Comparison of ENCODE assay signal across 12 cellular contexts in genomic region chr20:4512891-4513550, GRCh38.
DNase-seq lines count a peak whose midpoint lies in the region; ATAC-seq and TF ChIP-seq lines count a peak whose summit lies in the region.
"Had no signal": no experiment of that assay in that cellular context is flagged by ENCODE, and none has a peak within 500 bp of the region (broad histone marks: within the 10 kb centered on the region; RNA-seq: fewer than 3 reads in every experiment).

No MANE protein-coding gene starts in this region.

- no peaks in the 10 kb centered on the region for H3K79me2 ChIP-seq in smooth muscle cell (ENCODE audit: low read depth)

- no peaks in the 10 kb centered on the region for H3K9me3 ChIP-seq in smooth muscle cell (replicated peaks; ENCODE audit: low read depth)

- H4K20me1 ChIP-seq in smooth muscle cell (ENCODE audit: low read depth) = no peaks in the 10 kb centered on the region

- peaks cover 49% of the 10 kb centered on the region for H3K27me3 Mint-ChIP-seq in activated naive CD8-positive, alpha-beta T cell treated with anti-CD3 and anti-CD28 coated beads for 36 hours

- H3K27ac Mint-ChIP-seq in activated naive CD8-positive, alpha-beta T cell treated with anti-CD3 and anti-CD28 coated beads for 36 hours = no peak overlapping the region
- H3K27ac Mint-ChIP-seq: activated CD8-positive, alpha-beta memory T cell treated with anti-CD3 and anti-CD28 coated beads, Interleukin-2, amount 10 ng/mL, durations not matched to agents 7 days and 5 days; naive thymus-derived CD4-positive, alpha-beta T cell had no signal

- WGBS in smooth muscle cell (ENCODE audit: low lambda C conversion rate) = 41% methylated on average over 3 of the region's 3 CpGs

- peaks cover 2% of the 10 kb centered on the region for H3K4me1 ChIP-seq in smooth muscle cell (ENCODE audit: low read depth)

- H3K4me3 ChIP-seq in HFF-Myc (replicated peaks; ENCODE audit: low read depth, low read length) (no peak overlapping the region), fibroblast of the aortic adventitia (ENCODE audit: low read depth, low read length) (no peak overlapping the region), smooth muscle cell (no peak overlapping the region)
- H3K4me3 ChIP-seq: cardiac muscle cell had no signal

- H3F3A ChIP-seq in smooth muscle cell (ENCODE audit: low read depth) = no peaks in the 10 kb centered on the region

- peak overlapping the region; percentile 13 for H3K27ac ChIP-seq in smooth muscle cell (ENCODE audit: low read depth)
- H3K27ac ChIP-seq: cardiac muscle cell had no signal

- no peak overlapping the region for H3K4me2 ChIP-seq in smooth muscle cell

- TF ChIP-seq CTCF in HFF-Myc (IDR thresholded peaks at IDR 0.05; ENCODE audit: low read depth, low read length, missing control alignments) (no peak), fibroblast of the aortic adventitia (IDR thresholded peaks at IDR 0.05; ENCODE audit: insufficient read depth, low read length) (no peak), smooth muscle cell (IDR thresholded peaks at IDR 0.05; ENCODE audit: borderline replicate concordance, insufficient read depth, poor library complexity, severe bottlenecking) (no peak)

- peaks cover 3% of the 10 kb centered on the region for H3K4me1 Mint-ChIP-seq in activated naive CD8-positive, alpha-beta T cell treated with anti-CD3 and anti-CD28 coated beads for 36 hours
- H3K4me1 Mint-ChIP-seq: activated CD8-positive, alpha-beta memory T cell treated with anti-CD3 and anti-CD28 coated beads, Interleukin-2, amount 10 ng/mL, durations not matched to agents 7 days and 5 days; naive thymus-derived CD4-positive, alpha-beta T cell had no signal

- peaks cover 5% of the 10 kb centered on the region for H3K9me3 Mint-ChIP-seq in activated naive CD8-positive, alpha-beta T cell treated with anti-CD3 and anti-CD28 coated beads for 36 hours

- ATAC-seq in HG02885 (IDR thresholded peaks at IDR 0.05; ENCODE audit: poor library complexity, unreplicated experiment) = no peak
- no peak for ATAC-seq in HG03095 (IDR thresholded peaks at IDR 0.05; ENCODE audit: unreplicated experiment)
- ATAC-seq: activated CD8-positive, alpha-beta memory T cell treated with anti-CD3 and anti-CD28 coated beads, Interleukin-2, amount 10 ng/mL, durations not matched to agents 7 days and 5 days; naive thymus-derived CD4-positive, alpha-beta T cell had no signal

- no peaks in the 10 kb centered on the region for H3K36me3 Mint-ChIP-seq in activated naive CD8-positive, alpha-beta T cell treated with anti-CD3 and anti-CD28 coated beads for 36 hours
- H3K36me3 Mint-ChIP-seq: activated CD8-positive, alpha-beta memory T cell treated with anti-CD3 and anti-CD28 coated beads, Interleukin-2, amount 10 ng/mL, durations not matched to agents 7 days and 5 days had no signal

- H3K9ac ChIP-seq in smooth muscle cell (ENCODE audit: low read depth) = no peak overlapping the region

- H3K36me3 ChIP-seq in smooth muscle cell (ENCODE audit: low read depth) = no peaks in the 10 kb centered on the region
- H3K36me3 ChIP-seq: cardiac muscle cell had no signal

- no peaks in the 10 kb centered on the region for H3K27me3 ChIP-seq in smooth muscle cell (ENCODE audit: low read depth)
- H3K27me3 ChIP-seq: cardiac muscle cell had no signal

- no peak overlapping the region for H2AFZ ChIP-seq in smooth muscle cell (ENCODE audit: low read depth)

- H3K4me3 Mint-ChIP-seq in activated naive CD8-positive, alpha-beta T cell treated with anti-CD3 and anti-CD28 coated beads for 36 hours = no peak overlapping the region
- H3K4me3 Mint-ChIP-seq: activated CD8-positive, alpha-beta memory T cell treated with anti-CD3 and anti-CD28 coated beads, Interleukin-2, amount 10 ng/mL, durations not matched to agents 7 days and 5 days; naive thymus-derived CD4-positive, alpha-beta T cell had no signal

- DNase-seq in HFF-Myc (ENCODE audit: extremely low read depth, low read depth) = peak; percentile 93
- peak; percentile 86 to 96 for DNase-seq in SW 1271 (lab: John Stamatoyannopoulos, UW)
- DNase-seq in fibroblast of the aortic adventitia (ENCODE audit: low read depth) = peak; percentile 91
- DNase-seq in smooth muscle cell (lab: John Stamatoyannopoulos, UW; ENCODE audit: unreplicated experiment) = no peak
- no peak for DNase-seq in NCI-H1436 treated with DMSO at 0.1 percent for 48 hours (lab: John Stamatoyannopoulos, UW)
- no peak for DNase-seq in activated naive CD8-positive, alpha-beta T cell treated with anti-CD3 and anti-CD28 coated beads for 36 hours
- DNase-seq: activated CD8-positive, alpha-beta memory T cell treated with anti-CD3 and anti-CD28 coated beads, Interleukin-2, amount 10 ng/mL, durations not matched to agents 7 days and 5 days; naive thymus-derived CD4-positive, alpha-beta T cell; T-helper 1 cell had no signal

Comparison
In these comparisons a context has a peak if more than half of its experiments do, and no peak if none do; other contexts are left out.
1. DNase-seq: peak in HFF-Myc (single experiment), SW 1271 (2 of 2) and fibroblast of the aortic adventitia (single experiment); none in smooth muscle cell (single experiment), NCI-H1436 treated with DMSO at 0.1 percent for 48 hours (single experiment) and activated naive CD8-positive, alpha-beta T cell treated with anti-CD3 and anti-CD28 coated beads for 36 hours (single experiment).